16 cellular contexts compared by ENCODE assay signal in genomic region chr7:88664630-88665233, GRCh38.
A peak's percentile ranks its signal among the peaks of the same experiment; 100 is the strongest.
DNase-seq lines count a peak whose midpoint lies in the region; ATAC-seq, FAIRE-seq and TF ChIP-seq lines count a peak whose summit lies in the region.
"Had no signal": no experiment of that assay in that cellular context is flagged by ENCODE, and none has a peak within 500 bp of the region (broad histone marks: within the 10 kb centered on the region; RNA-seq: fewer than 3 reads in every experiment).

No MANE protein-coding gene starts in this region.

- no peaks in the 10 kb centered on the region for H3K9me1 ChIP-seq in keratinocyte (ENCODE audit: control insufficient read depth, extremely low read depth, insufficient read depth, low read length)

- no peaks in the 10 kb centered on the region for H3K27me3 ChIP-seq in HUES48 (ENCODE audit: control insufficient read depth, insufficient read depth, low read length)
- no peaks in the 10 kb centered on the region for H3K27me3 ChIP-seq in keratinocyte (ENCODE audit: control insufficient read depth, extremely low read depth, insufficient read depth, low read length)
- H3K27me3 ChIP-seq: upper lobe of right lung had no signal

- peaks cover 43% of the 10 kb centered on the region for H3K4me1 ChIP-seq in HUES48 (ENCODE audit: control insufficient read depth, insufficient read depth, low read length)
- H3K4me1 ChIP-seq in keratinocyte (ENCODE audit: control insufficient read depth, extremely low read depth, insufficient read depth, low read length) = peaks cover 4% of the 10 kb centered on the region
- H3K4me1 ChIP-seq: left ventricle myocardium inferior, upper lobe of right lung had no signal

- in situ Hi-C loops in Caki2 (cut with HindIII; ENCODE audit: low pct_unique_long_range_greater_than_20kb, low sequenced_read_pairs) = no loop called here

- H4K20me1 ChIP-seq in keratinocyte (ENCODE audit: control insufficient read depth, extremely low read depth, insufficient read depth, low read length) = no peaks in the 10 kb centered on the region

- H3K9ac ChIP-seq in HUES48 (ENCODE audit: low read depth, low read length) (no peak overlapping the region), keratinocyte (ENCODE audit: control insufficient read depth, extremely low read depth, insufficient read depth, low read length) (no peak overlapping the region)

- peak; percentile 34 for FAIRE-seq in keratinocyte (lab: Jason Lieb, UNC)

- H3K27ac Mint-ChIP-seq in nephron progenitor cell = no peak overlapping the region
- H3K27ac Mint-ChIP-seq: activated CD4-positive, alpha-beta T cell treated with anti-CD3 and anti-CD28 coated beads, Interleukin-2, amount 10 ng/mL, durations not matched to agents 24 days and 14 days had no signal

- H3K79me2 ChIP-seq in keratinocyte (ENCODE audit: control insufficient read depth, insufficient read depth, low read length) = no peaks in the 10 kb centered on the region

- dilution Hi-C loops in keratinocyte (cut with MboI; ENCODE audit: extremely low pct_ligation_motif_present, low sequenced_read_pairs) = no loop called here

- H3K36me3 ChIP-seq in HUES48 (ENCODE audit: control insufficient read depth, insufficient read depth, low read length) = no peaks in the 10 kb centered on the region
- H3K36me3 ChIP-seq in keratinocyte (ENCODE audit: control insufficient read depth in 2 of 2, extremely low read depth in 1 of 2, insufficient read depth in 2 of 2, low read length in 2 of 2) = no peaks in the 10 kb centered on the region
- H3K36me3 ChIP-seq: left ventricle myocardium inferior, upper lobe of right lung had no signal

- H3K27me3 Mint-ChIP-seq in nephron progenitor cell (ENCODE audit: low read depth, poor library complexity) = peaks cover 7% of the 10 kb centered on the region
- H3K27me3 Mint-ChIP-seq: activated CD4-positive, alpha-beta T cell treated with anti-CD3 and anti-CD28 coated beads, Interleukin-2, amount 10 ng/mL, durations not matched to agents 24 days and 14 days; central memory CD8-positive, alpha-beta T cell had no signal

- no peaks in the 10 kb centered on the region for H3K9me3 Mint-ChIP-seq in nephron progenitor cell
- H3K9me3 Mint-ChIP-seq: activated CD4-positive, alpha-beta T cell treated with anti-CD3 and anti-CD28 coated beads, Interleukin-2, amount 10 ng/mL, durations not matched to agents 24 days and 14 days had no signal

- peak; percentile 19 for DNase-seq in Caki2 (ENCODE audit: low read depth)
- peak; percentile 66 for DNase-seq in choroid plexus epithelial cell (ENCODE audit: low read depth)
- DNase-seq in keratinocyte (ENCODE audit: low read depth, low spot score) = no peak
- no peak for DNase-seq in T-helper 2 cell
- DNase-seq in nephron progenitor cell = no peak
- DNase-seq in MV-4-11 (lab: John Stamatoyannopoulos, UW) = no peak
- DNase-seq: activated CD4-positive, alpha-beta T cell treated with anti-CD3 and anti-CD28 coated beads, Interleukin-2, amount 10 ng/mL, durations not matched to agents 24 days and 14 days; activated effector memory CD4-positive, alpha-beta T cell treated with anti-CD3 and anti-CD28 coated beads, Interleukin-2, amount 50 U/mL, for 16 hours; GDM1; left ventricle myocardium inferior; NCI-H2081 treated with DMSO at 0.1 percent for 48 hours; nucleus accumbens; upper lobe of right lung had no signal

- H3K27ac ChIP-seq in HUES48 (ENCODE audit: low read depth, low read length) (peak overlapping the region; percentile 89), keratinocyte (ENCODE audit: control insufficient read depth, insufficient read depth, low read length) (no peak overlapping the region)
- H3K27ac ChIP-seq: left ventricle myocardium inferior, upper lobe of right lung had no signal

- no peak overlapping the region for H3K4me2 ChIP-seq in keratinocyte (ENCODE audit: control insufficient read depth, extremely low read depth, insufficient read depth, low read depth, low read length)

- H3K4me3 Mint-ChIP-seq in nephron progenitor cell = no peak overlapping the region
- H3K4me3 Mint-ChIP-seq: activated CD4-positive, alpha-beta T cell treated with anti-CD3 and anti-CD28 coated beads, Interleukin-2, amount 10 ng/mL, durations not matched to agents 24 days and 14 days; central memory CD8-positive, alpha-beta T cell had no signal

- H3K36me3 Mint-ChIP-seq in nephron progenitor cell (ENCODE audit: low read depth) = no peaks in the 10 kb centered on the region

- no peak overlapping the region for H2AFZ ChIP-seq in keratinocyte (ENCODE audit: control insufficient read depth, low read length)

- H3K4me1 Mint-ChIP-seq in nephron progenitor cell = no peaks in the 10 kb centered on the region
- H3K4me1 Mint-ChIP-seq: activated CD4-positive, alpha-beta T cell treated with anti-CD3 and anti-CD28 coated beads, Interleukin-2, amount 10 ng/mL, durations not matched to agents 24 days and 14 days; central memory CD8-positive, alpha-beta T cell had no signal

- H3K9me3 ChIP-seq in HUES48 (ENCODE audit: control insufficient read depth, insufficient read depth, low read length) (no peaks in the 10 kb centered on the region), keratinocyte (ENCODE audit: control insufficient read depth, low read depth, low read length) (no peaks in the 10 kb centered on the region)
- H3K9me3 ChIP-seq: left ventricle myocardium inferior, upper lobe of right lung had no signal

- ATAC-seq in GM19467 (IDR thresholded peaks at IDR 0.05; ENCODE audit: unreplicated experiment) = no peak
- ATAC-seq: upper lobe of right lung had no signal

- 0 out of 2 replicates have a peak overlapping the region, but pooled peaks have one; percentile 23 for H3K4me3 ChIP-seq in HUES48 (ENCODE audit: low read depth, low read length)
- H3K4me3 ChIP-seq in choroid plexus epithelial cell (ENCODE audit: low read depth, low read length) = no peak overlapping the region
- H3K4me3 ChIP-seq in keratinocyte (ENCODE audit: control insufficient read depth in 2 of 3, extremely low read depth in 1 of 3, insufficient read depth in 2 of 3, low read depth in 1 of 3, low read length in 3 of 3) = no peak overlapping the region
- H3K4me3 ChIP-seq: left ventricle myocardium inferior, upper lobe of right lung had no signal

- TF ChIP-seq CTCF in choroid plexus epithelial cell (conservative IDR thresholded peaks at IDR 0.05; ENCODE audit: low read depth, low read length) = no peak
- no peak for TF ChIP-seq CTCF in keratinocyte (optimal IDR thresholded peaks at IDR 0.05 in 1 of 3, IDR thresholded peaks at IDR 0.05 in 1 of 3, conservative IDR thresholded peaks at IDR 0.05 in 1 of 3; ENCODE audit: extremely low read depth in 1 of 3, insufficient read depth in 2 of 3, low read length in 3 of 3)
- TF ChIP-seq CTCF in nephron progenitor cell (IDR thresholded peaks at IDR 0.05) = no peak

Comparison
In these comparisons a context has a peak if more than half of its experiments do, and no peak if none do; other contexts are left out.
1. DNase-seq: peak in Caki2 (single experiment) and choroid plexus epithelial cell (single experiment); none in keratinocyte (single experiment), T-helper 2 cell (0 of 5), nephron progenitor cell (single experiment) and MV-4-11 (single experiment).